Comparison of ENCODE assay signal across 18 cellular contexts in the genomic region with DNA sequence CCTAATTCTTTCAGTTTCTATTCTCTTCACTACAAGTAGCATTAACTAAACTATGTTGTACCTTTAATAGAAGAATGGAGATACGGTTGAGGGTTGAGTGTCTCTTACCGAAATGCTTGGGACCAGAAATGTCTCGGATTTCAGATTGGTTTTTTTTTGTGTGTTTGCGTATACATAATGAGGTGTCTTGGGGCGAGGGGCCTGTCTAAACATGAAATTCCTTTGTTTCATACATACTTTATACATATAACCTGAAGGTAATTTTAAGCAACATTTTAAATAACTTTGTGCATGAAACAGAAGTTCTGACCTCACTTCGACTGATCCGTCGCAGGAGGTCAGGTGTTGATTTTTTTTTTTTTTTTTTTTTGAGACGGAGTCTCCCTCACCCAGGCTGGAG. TPM values are rescaled to one million over a fixed set of nuclear protein-coding genes. Genes with fewer than 3 reads are reported as not detected.
"Had no signal": no experiment of that assay in that cellular context is flagged by ENCODE, and none has a peak within 500 bp of the region (broad histone marks: within the 10 kb centered on the region; RNA-seq: fewer than 3 reads in every experiment).

No MANE protein-coding gene starts in this region.

- H3K27me3 Mint-ChIP-seq: activated CD4-positive, alpha-beta T cell treated with anti-CD3 and anti-CD28 coated beads, Interleukin-2, amount 10 ng/mL, durations not matched to agents 7 days and 5 days; naive thymus-derived CD4-positive, alpha-beta T cell had no signal

- DNase-seq: activated CD4-positive, alpha-beta T cell treated with anti-CD3 and anti-CD28 coated beads, Interleukin-2, amount 10 ng/mL, durations not matched to agents 7 days and 5 days; activated CD4-positive, CD25-positive, alpha-beta regulatory T cell; activated effector memory CD4-positive, alpha-beta T cell treated with anti-CD3 and anti-CD28 coated beads, Interleukin-2, amount 50 U/mL, for 16 hours; activated T-cell treated with anti-CD3 and anti-CD28 coated beads, Interleukin-2, amount 50 U/mL, for 1 hour; dorsolateral prefrontal cortex; esophagus squamous epithelium; glutamatergic neuron; hypothalamus; left ventricle myocardium inferior; mucosa of descending colon; naive thymus-derived CD4-positive, alpha-beta T cell; T-helper 2 cell; thyroid gland had no signal

- H3K9me3 Mint-ChIP-seq: activated CD4-positive, alpha-beta T cell treated with anti-CD3 and anti-CD28 coated beads, Interleukin-2, amount 10 ng/mL, durations not matched to agents 7 days and 5 days; stimulated activated effector memory CD8-positive, alpha-beta T cell treated with anti-CD3 and anti-CD28 coated beads, Interleukin-12 subunit alpha, Interleukin-12 subunit beta, amount 100 ng/mL, for 72 hours had no signal

- H3K4me3 Mint-ChIP-seq: activated CD4-positive, alpha-beta T cell treated with anti-CD3 and anti-CD28 coated beads, Interleukin-2, amount 10 ng/mL, durations not matched to agents 7 days and 5 days; naive thymus-derived CD4-positive, alpha-beta T cell; stimulated activated effector memory CD8-positive, alpha-beta T cell treated with anti-CD3 and anti-CD28 coated beads, Interleukin-12 subunit alpha, Interleukin-12 subunit beta, amount 100 ng/mL, for 72 hours had no signal

- H3K27ac Mint-ChIP-seq: activated CD4-positive, alpha-beta T cell treated with anti-CD3 and anti-CD28 coated beads, Interleukin-2, amount 10 ng/mL, durations not matched to agents 7 days and 5 days; stimulated activated effector memory CD8-positive, alpha-beta T cell treated with anti-CD3 and anti-CD28 coated beads, Interleukin-12 subunit alpha, Interleukin-12 subunit beta, amount 100 ng/mL, for 72 hours had no signal

- ATAC-seq: mucosa of descending colon; naive thymus-derived CD4-positive, alpha-beta T cell; stimulated activated effector memory CD8-positive, alpha-beta T cell treated with anti-CD3 and anti-CD28 coated beads, Interleukin-12 subunit alpha, Interleukin-12 subunit beta, amount 100 ng/mL, for 72 hours had no signal

RNA-seq across cellular contexts. Expression of gene MYOCOS, which starts 36.3 kb away (rescaled TPM):
- total RNA-seq: astrocyte, cardiac septum, esophagus squamous epithelium, kidney epithelial cell, left ventricle myocardium inferior, mucosa of descending colon, urinary bladder had no signal
